In the genomic region with DNA sequence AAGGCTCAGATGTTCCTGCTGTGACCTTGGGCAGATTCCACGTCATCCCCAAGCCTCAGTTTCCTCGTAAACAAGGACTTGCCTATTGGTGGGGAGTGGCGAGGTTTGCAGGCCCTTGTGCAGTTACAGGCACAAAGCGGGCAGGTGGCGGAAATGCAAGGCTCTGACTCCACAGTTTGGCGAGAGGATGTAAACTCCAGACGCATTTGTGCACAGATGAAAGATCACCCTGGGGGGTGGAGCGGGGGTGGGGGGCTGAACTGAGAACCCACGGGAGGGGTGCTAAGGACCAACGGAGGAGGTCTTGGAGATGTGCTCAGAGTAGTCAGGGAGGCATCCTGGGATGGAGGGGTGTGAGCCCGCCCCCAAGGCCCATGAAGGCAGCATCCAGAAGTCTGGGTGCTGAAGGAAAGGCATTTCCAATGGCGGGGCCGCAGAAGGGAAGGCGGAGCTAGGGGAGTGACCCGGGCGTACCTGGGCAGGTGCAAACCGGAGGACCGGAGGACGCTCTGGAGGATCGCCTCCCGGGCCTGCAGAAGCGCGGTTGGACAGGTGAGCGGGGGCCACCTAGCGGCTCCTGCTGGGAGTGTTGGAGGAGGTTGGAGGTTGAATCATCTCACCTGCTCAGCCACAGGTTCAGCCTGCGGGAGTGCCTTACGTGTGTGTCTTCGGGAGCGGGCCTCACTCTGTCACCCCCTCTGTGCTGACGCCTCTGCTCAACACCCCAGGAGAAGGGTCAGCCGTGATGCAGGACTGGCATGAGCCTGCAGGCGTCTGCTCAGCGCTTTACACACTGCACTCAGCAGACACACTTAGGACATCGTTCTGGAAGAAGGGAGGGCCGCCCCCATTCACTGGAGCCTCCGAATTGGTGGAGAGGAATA, we compare ENCODE assay signal across 2 cellular contexts.
TF ChIP-seq lines count a peak whose summit lies in the region.

No MANE protein-coding gene starts in this region.

TF ChIP-seq in HEK293, 187 proteins besides CTCF, POLR2A, EP300 and RAD21 (continued from another document):
- TF ChIP-seq BCL11B (tag by site-specific recombination; IDR thresholded peaks at IDR 0.05; ENCODE audit: low read depth) (peak; percentile 14; the same call in 1 of the 2 replicates), ZSCAN16 (tag by site-specific recombination; IDR thresholded peaks at IDR 0.05) (no peak), ZNF501 (tag by site-specific recombination; IDR thresholded peaks at IDR 0.05) (0 out of 2 replicates have a peak, but pooled peaks have one; percentile 18), ZNF2 (tag by site-specific recombination; IDR thresholded peaks at IDR 0.05) (peak; percentile 63), ZBTB8A (tag by site-specific recombination; IDR thresholded peaks at IDR 0.05) (0 out of 2 replicates have a peak, but pooled peaks have one; percentile 7), ZNF366 (tag by site-specific recombination; conservative IDR thresholded peaks at IDR 0.05) (0 out of 2 replicates have a peak, but pooled peaks have one; percentile 9), KLF9 (tag by site-specific recombination; IDR thresholded peaks at IDR 0.05; ENCODE audit: low read depth) (0 out of 2 replicates have a peak, but pooled peaks have one; percentile 11), ZNF660 (tag by site-specific recombination; IDR thresholded peaks at IDR 0.05) (0 out of 2 replicates have a peak, but pooled peaks have one; percentile 50), ZNF76 (tag by site-specific recombination; IDR thresholded peaks at IDR 0.05; ENCODE audit: borderline replicate concordance, low read depth) (peak; percentile 43; the same call in 1 of the 2 replicates), ZEB2 (tag by site-specific recombination; IDR thresholded peaks at IDR 0.05) (peak; percentile 98), SCRT1 (tag by site-specific recombination; IDR thresholded peaks at IDR 0.05; ENCODE audit: borderline replicate concordance) (peak; percentile 83), ZNF654 (tag by site-specific recombination; IDR thresholded peaks at IDR 0.05; ENCODE audit: low read depth) (peak; percentile 91), ZNF600 (tag by site-specific recombination; IDR thresholded peaks at IDR 0.05) (peak; percentile 67; the same call in 1 of the 2 replicates), ZNF169 (tag by site-specific recombination; IDR thresholded peaks at IDR 0.05) (no peak), KLF8 (tag by site-specific recombination; IDR thresholded peaks at IDR 0.05) (peak; percentile 76), ZBTB17 (tag by site-specific recombination; IDR thresholded peaks at IDR 0.05) (peak; percentile 65), SP2 (tag by site-specific recombination; IDR thresholded peaks at IDR 0.05) (peak; percentile 42), SP3 (tag by site-specific recombination; IDR thresholded peaks at IDR 0.05) (peak; percentile 45), SP7 (tag by site-specific recombination; IDR thresholded peaks at IDR 0.05) (0 out of 2 replicates have a peak, but pooled peaks have one; percentile 23), SCRT2 (tag by site-specific recombination; IDR thresholded peaks at IDR 0.05) (peak; percentile 96), WT1 (tag by site-specific recombination; IDR thresholded peaks at IDR 0.05) (0 out of 2 replicates have a peak, but pooled peaks have one; percentile 14), GLIS1 (tag by site-specific recombination; IDR thresholded peaks at IDR 0.05) (peak; percentile 80)
- TF ChIP-seq, protein P1, sequence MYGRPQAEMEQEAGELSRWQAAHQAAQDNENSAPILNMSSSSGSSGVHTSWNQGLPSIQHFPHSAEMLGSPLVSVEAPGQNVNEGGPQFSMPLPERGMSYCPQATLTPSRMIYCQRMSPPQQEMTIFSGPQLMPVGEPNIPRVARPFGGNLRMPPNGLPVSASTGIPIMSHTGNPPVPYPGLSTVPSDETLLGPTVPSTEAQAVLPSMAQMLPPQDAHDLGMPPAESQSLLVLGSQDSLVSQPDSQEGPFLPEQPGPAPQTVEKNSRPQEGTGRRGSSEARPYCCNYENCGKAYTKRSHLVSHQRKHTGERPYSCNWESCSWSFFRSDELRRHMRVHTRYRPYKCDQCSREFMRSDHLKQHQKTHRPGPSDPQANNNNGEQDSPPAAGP (tag by site-specific recombination; IDR thresholded peaks at IDR 0.05): peak; percentile 46; the same call in 1 of the 2 replicates
- TF ChIP-seq, protein P2, sequence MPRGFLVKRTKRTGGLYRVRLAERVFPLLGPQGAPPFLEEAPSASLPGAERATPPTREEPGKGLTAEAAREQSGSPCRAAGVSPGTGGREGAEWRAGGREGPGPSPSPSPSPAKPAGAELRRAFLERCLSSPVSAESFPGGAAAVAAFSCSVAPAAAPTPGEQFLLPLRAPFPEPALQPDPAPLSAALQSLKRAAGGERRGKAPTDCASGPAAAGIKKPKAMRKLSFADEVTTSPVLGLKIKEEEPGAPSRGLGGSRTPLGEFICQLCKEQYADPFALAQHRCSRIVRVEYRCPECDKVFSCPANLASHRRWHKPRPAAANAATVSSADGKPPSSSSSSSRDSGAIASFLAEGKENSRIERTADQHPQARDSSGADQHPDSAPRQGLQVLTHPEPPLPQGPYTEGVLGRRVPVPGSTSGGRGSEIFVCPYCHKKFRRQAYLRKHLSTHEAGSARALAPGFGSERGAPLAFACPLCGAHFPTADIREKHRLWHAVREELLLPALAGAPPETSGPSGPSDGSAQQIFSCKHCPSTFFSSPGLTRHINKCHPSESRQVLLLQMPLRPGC (tag by site-specific recombination; IDR thresholded peaks at IDR 0.05): no peak
- TF ChIP-seq, protein P3, sequence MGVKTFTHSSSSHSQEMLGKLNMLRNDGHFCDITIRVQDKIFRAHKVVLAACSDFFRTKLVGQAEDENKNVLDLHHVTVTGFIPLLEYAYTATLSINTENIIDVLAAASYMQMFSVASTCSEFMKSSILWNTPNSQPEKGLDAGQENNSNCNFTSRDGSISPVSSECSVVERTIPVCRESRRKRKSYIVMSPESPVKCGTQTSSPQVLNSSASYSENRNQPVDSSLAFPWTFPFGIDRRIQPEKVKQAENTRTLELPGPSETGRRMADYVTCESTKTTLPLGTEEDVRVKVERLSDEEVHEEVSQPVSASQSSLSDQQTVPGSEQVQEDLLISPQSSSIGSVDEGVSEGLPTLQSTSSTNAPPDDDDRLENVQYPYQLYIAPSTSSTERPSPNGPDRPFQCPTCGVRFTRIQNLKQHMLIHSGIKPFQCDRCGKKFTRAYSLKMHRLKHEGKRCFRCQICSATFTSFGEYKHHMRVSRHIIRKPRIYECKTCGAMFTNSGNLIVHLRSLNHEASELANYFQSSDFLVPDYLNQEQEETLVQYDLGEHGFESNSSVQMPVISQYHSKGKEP (tag by site-specific recombination; IDR thresholded peaks at IDR 0.05): no peak
- TF ChIP-seq, protein P4, sequence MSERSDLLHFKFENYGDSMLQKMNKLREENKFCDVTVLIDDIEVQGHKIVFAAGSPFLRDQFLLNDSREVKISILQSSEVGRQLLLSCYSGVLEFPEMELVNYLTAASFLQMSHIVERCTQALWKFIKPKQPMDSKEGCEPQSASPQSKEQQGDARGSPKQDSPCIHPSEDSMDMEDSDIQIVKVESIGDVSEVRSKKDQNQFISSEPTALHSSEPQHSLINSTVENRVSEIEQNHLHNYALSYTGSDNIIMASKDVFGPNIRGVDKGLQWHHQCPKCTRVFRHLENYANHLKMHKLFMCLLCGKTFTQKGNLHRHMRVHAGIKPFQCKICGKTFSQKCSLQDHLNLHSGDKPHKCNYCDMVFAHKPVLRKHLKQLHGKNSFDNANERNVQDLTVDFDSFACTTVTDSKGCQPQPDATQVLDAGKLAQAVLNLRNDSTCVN (tag by site-specific recombination; optimal IDR thresholded peaks at IDR 0.05): peak; percentile 30

TF ChIP-seq in neural cell, 6 proteins besides CTCF, POLR2A, EP300 and RAD21 (continued from another document):
- peak; percentile 91 for TF ChIP-seq SMC3 (conservative IDR thresholded peaks at IDR 0.05; ENCODE audit: poor library complexity)
